11 cellular contexts compared by ENCODE assay signal in genomic region chr2:70645733-70646420, GRCh38.
A peak's percentile ranks its signal among the peaks of the same experiment; 100 is the strongest.
DNase-seq lines count a peak whose midpoint lies in the region; ATAC-seq and TF ChIP-seq lines count a peak whose summit lies in the region.
"Had no signal": no experiment of that assay in that cellular context is flagged by ENCODE, and none has a peak within 500 bp of the region (broad histone marks: within the 10 kb centered on the region; RNA-seq: fewer than 3 reads in every experiment).

No MANE protein-coding gene starts in this region.

- no peak overlapping the region for H3K9ac ChIP-seq in Loucy (ENCODE audit: low read depth, low read length, poor library complexity, severe bottlenecking)

- DNase-seq in left ventricle myocardium inferior = no peak
- no peak for DNase-seq in Right ventricle myocardium inferior (ENCODE audit: missing footprints)
- peak; percentile 5 for DNase-seq in brain microvascular endothelial cell
- no peak for DNase-seq in transverse colon
- no peak for DNase-seq in GM10266 (ENCODE audit: extremely low spot score)
- DNase-seq in T-helper 1 cell = no peak
- no peak for DNase-seq in esophagus muscularis mucosa (ENCODE audit: extremely low spot score)
- DNase-seq: DMS79 treated with DMSO at 0.1 percent for 48 hours, left lung had no signal

- 0 out of 2 replicates have a peak overlapping the region, but pooled peaks have one; percentile 72 for H2AFZ ChIP-seq in Loucy (ENCODE audit: low read length)

- no peak overlapping the region for H3K27ac ChIP-seq in left ventricle myocardium inferior (replicated peaks)
- H3K27ac ChIP-seq in brain microvascular endothelial cell = no peak overlapping the region
- H3K27ac ChIP-seq in transverse colon = no peak overlapping the region
- H3K27ac ChIP-seq in esophagus muscularis mucosa (replicated peaks in 1 of 4) = no peak overlapping the region
- H3K27ac ChIP-seq: left lung, skin epidermis had no signal

- 56 to 61% methylated on average over 2 to 10 of the region's 10 CpGs for WGBS in transverse colon (ENCODE audit: low coverage in 1 of 2), 2 donors
- WGBS in esophagus muscularis mucosa = 67% methylated on average over 9 of the region's 10 CpGs

- no peak overlapping the region for H3K4me2 ChIP-seq in Loucy (ENCODE audit: low read depth, low read length, poor library complexity, severe bottlenecking)

- H3K4me3 ChIP-seq in left ventricle myocardium inferior = no peak overlapping the region
- H3K4me3 ChIP-seq in Loucy (ENCODE audit: low read length, poor library complexity, severe bottlenecking) = no peak overlapping the region
- no peak overlapping the region for H3K4me3 ChIP-seq in brain microvascular endothelial cell (ENCODE audit: low read depth, low read length)
- H3K4me3 ChIP-seq in transverse colon = no peak overlapping the region
- H3K4me3 ChIP-seq in esophagus muscularis mucosa = no peak overlapping the region
- H3K4me3 ChIP-seq: left lung, skin epidermis had no signal

- H3K9me2 ChIP-seq in Loucy (replicated peaks; ENCODE audit: low read depth, low read length) = no peaks in the 10 kb centered on the region

- H3F3A ChIP-seq in Loucy (ENCODE audit: low read depth) = no peaks in the 10 kb centered on the region

- ATAC-seq in Right ventricle myocardium inferior = no peak
- ATAC-seq: left lung had no signal

- no peaks in the 10 kb centered on the region for H3K79me2 ChIP-seq in Loucy (ENCODE audit: insufficient read depth, low read length)

- intact Hi-C loops in left ventricle myocardium inferior (cut with micrococcal nuclease) (no loop called here), Right ventricle myocardium inferior (cut with DNase I) (loop anchor here (10.0 kb wide), 1 partner anchor 301 kb away; no protein-coding TSS in a partner anchor), transverse colon (cut with DNase I; ENCODE audit: low total_unique reads) (no loop called here), esophagus muscularis mucosa (cut with DNase I) (no loop called here)

- H3K36me3 ChIP-seq in left ventricle myocardium inferior = no peaks in the 10 kb centered on the region
- no peaks in the 10 kb centered on the region for H3K36me3 ChIP-seq in Loucy (ENCODE audit: insufficient read depth, low read length)
- no peaks in the 10 kb centered on the region for H3K36me3 ChIP-seq in brain microvascular endothelial cell (replicated peaks)
- H3K36me3 ChIP-seq in transverse colon = no peaks in the 10 kb centered on the region
- H3K36me3 ChIP-seq in esophagus muscularis mucosa = no peaks in the 10 kb centered on the region
- H3K36me3 ChIP-seq: left lung had no signal

- H4K20me1 ChIP-seq in Loucy (ENCODE audit: insufficient read depth, low read length, poor library complexity, severe bottlenecking) = no peaks in the 10 kb centered on the region

- in situ Hi-C loops in brain microvascular endothelial cell (cut with HindIII; ENCODE audit: low pct_ligation_motif_present, low sequenced_read_pairs) (no loop called here), transverse colon (cut with MboI; ENCODE audit: low pct_ligation_motif_present in 1 of 4, low pct_unique_long_range_greater_than_20kb in 1 of 4, low sequenced_read_pairs in 3 of 4) (no loop called here)

- TF ChIP-seq EP300 in transverse colon (IDR thresholded peaks at IDR 0.05; ENCODE audit: low read depth) (no peak), esophagus muscularis mucosa (IDR thresholded peaks at IDR 0.05) (no peak)

- TF ChIP-seq POLR2A in transverse colon (IDR thresholded peaks at IDR 0.05) (no peak), esophagus muscularis mucosa (IDR thresholded peaks at IDR 0.05; ENCODE audit: low read depth) (no peak)

- H3K9me3 ChIP-seq in left ventricle myocardium inferior (replicated peaks) (no peaks in the 10 kb centered on the region), Loucy (ENCODE audit: insufficient read depth, low read depth, low read length) (no peaks in the 10 kb centered on the region), transverse colon (no peaks in the 10 kb centered on the region), esophagus muscularis mucosa (no peaks in the 10 kb centered on the region)
- H3K9me3 ChIP-seq: left lung had no signal

- TF ChIP-seq CTCF in left ventricle myocardium inferior (IDR thresholded peaks at IDR 0.05; ENCODE audit: borderline replicate concordance) (peak; percentile 21), Loucy (conservative IDR thresholded peaks at IDR 0.05; ENCODE audit: low read length) (peak; percentile 62), brain microvascular endothelial cell (IDR thresholded peaks at IDR 0.05; ENCODE audit: low read depth, low read length, missing control alignments) (peak; percentile 41), transverse colon (IDR thresholded peaks at IDR 0.05) (peak in 3 of 5 experiments; percentile 8 to 29 (median 28)), GM10266 (IDR thresholded peaks at IDR 0.05; ENCODE audit: control insufficient read depth, insufficient read depth, low read depth, missing control alignments) (no peak), esophagus muscularis mucosa (IDR thresholded peaks at IDR 0.05) (no peak)

- H3K4me1 ChIP-seq in left ventricle myocardium inferior (no peaks in the 10 kb centered on the region), Loucy (ENCODE audit: insufficient read depth, low read length, poor library complexity, severe bottlenecking) (peaks cover 4% of the 10 kb centered on the region), transverse colon (peaks cover 0 to 8% (median 0%) of the 10 kb centered on the region in 4 donors), esophagus muscularis mucosa (no peaks in the 10 kb centered on the region)
- H3K4me1 ChIP-seq: left lung had no signal

- peaks cover 20% of the 10 kb centered on the region for H3K27me3 ChIP-seq in left ventricle myocardium inferior (ENCODE audit: low read depth)
- no peaks in the 10 kb centered on the region for H3K27me3 ChIP-seq in Loucy (ENCODE audit: insufficient read depth, low read length, poor library complexity, severe bottlenecking)
- no peaks in the 10 kb centered on the region for H3K27me3 ChIP-seq in brain microvascular endothelial cell (replicated peaks)
- H3K27me3 ChIP-seq in transverse colon = peaks cover 3% of the 10 kb centered on the region
- peaks cover 0 to 46% (median 0%) of the 10 kb centered on the region in 4 donors for H3K27me3 ChIP-seq in esophagus muscularis mucosa

Comparison
In these comparisons a context has a peak if more than half of its experiments do, and no peak if none do; other contexts are left out.
1. CTCF ChIP-seq: peak in left ventricle myocardium inferior (single experiment), Loucy (single experiment), brain microvascular endothelial cell (single experiment) and transverse colon (3 of 5); none in GM10266 (single experiment) and esophagus muscularis mucosa (0 of 3).